8 cellular contexts compared by ENCODE assay signal in the genomic region with DNA sequence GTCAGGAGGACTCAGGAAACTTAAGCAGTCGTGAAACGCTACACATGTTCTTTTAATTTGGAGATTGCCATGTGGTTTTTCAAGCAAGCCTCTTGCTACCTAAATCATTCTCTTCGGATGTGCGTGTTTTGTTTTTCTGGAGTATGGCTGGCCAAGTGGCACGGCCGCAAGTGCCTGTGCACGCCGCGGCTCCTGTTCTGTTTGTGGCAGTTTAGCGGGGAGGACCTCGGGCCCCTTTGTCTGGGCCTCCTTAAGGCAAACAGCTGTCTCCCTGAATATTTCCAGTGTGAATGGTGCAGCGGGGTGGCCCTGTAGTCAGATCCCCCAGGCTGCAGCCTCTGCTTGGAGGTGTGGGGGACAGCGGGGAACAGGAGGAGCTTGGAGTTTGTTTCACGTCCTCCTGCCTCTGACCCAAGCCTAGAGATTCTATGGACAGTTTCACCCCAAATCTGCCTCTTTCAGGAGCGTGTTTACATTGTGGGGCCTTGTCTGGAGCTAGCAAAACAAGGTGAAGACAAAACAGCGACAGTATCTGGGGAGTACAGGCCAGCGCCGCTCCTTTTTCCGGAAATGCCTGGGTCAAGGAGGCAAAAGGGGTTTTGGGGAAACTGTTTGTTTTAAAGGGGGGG. TPM values are rescaled to one million over a fixed set of nuclear protein-coding genes. Genes with fewer than 3 reads are reported as not detected.
DNase-seq lines count a peak whose midpoint lies in the region; ATAC-seq, FAIRE-seq and TF ChIP-seq lines count a peak whose summit lies in the region.

No MANE protein-coding gene starts in this region.

- no peak for TF ChIP-seq RAD21 in IMR-90 (IDR thresholded peaks at IDR 0.05; ENCODE audit: low read length)

- H3K9me1 ChIP-seq in IMR-90 (ENCODE audit: insufficient read depth, low read length) = 0 out of 2 replicates have a peak, but pooled peaks cover 3% of the 10 kb centered on the region
- no peaks in the 10 kb centered on the region for H3K9me1 ChIP-seq in keratinocyte (ENCODE audit: control insufficient read depth, extremely low read depth, insufficient read depth, low read length)

- H2BK120ac ChIP-seq in IMR-90 (ENCODE audit: low read depth, low read length) = peak overlapping the region; percentile 21; the same call in 1 of the 2 replicates

- H3K9me3 ChIP-seq in IMR-90 (ENCODE audit: control insufficient read depth, insufficient read depth, low read length) (no peaks in the 10 kb centered on the region), ascending aorta (no peaks in the 10 kb centered on the region), keratinocyte (ENCODE audit: control insufficient read depth, low read depth, low read length) (no peaks in the 10 kb centered on the region), thoracic aorta (no peaks in the 10 kb centered on the region)

- peak overlapping the region; percentile 30 for H3K18ac ChIP-seq in IMR-90 (ENCODE audit: low read depth, low read length)

- WGBS in IMR-90 (ENCODE audit: extremely low coverage in 2 of 2, insufficient read length in 1 of 2), 2 experiments = 0% methylated on average over 1 of the region's 19 CpGs; no CpG with 5 or more reads in 1 of the 2 experiments

- no TSS peak for BruUV-seq in IMR-90 (replicated peaks; lab: Mats Ljungman, UMichigan)

- peaks cover 18 to 49% of the 10 kb centered on the region in 2 experiments for H3K79me1 ChIP-seq in IMR-90 (ENCODE audit: low read depth in 1 of 2, low read length in 2 of 2)

- H3K4me2 ChIP-seq in IMR-90 (ENCODE audit: low read depth, low read length) (peak overlapping the region; percentile 86), keratinocyte (ENCODE audit: control insufficient read depth, extremely low read depth, insufficient read depth, low read depth, low read length) (peak overlapping the region; percentile 97)

- H4K5ac ChIP-seq in IMR-90 (ENCODE audit: low read depth, low read length) = peak overlapping the region; percentile 2

- H3K27ac ChIP-seq in C4-2B (peak overlapping the region; percentile 90), IMR-90 (ENCODE audit: insufficient read depth, low read length) (peak overlapping the region; percentile 71), ascending aorta (peak overlapping the region; percentile 81 to 82), keratinocyte (ENCODE audit: control insufficient read depth, insufficient read depth, low read length) (peak overlapping the region; percentile 93), thoracic aorta (peak overlapping the region; percentile 87 to 92)

- peak overlapping the region; percentile 64 for H3K4me3 ChIP-seq in IMR-90 (ENCODE audit: insufficient read depth, low read depth, low read length)
- peak overlapping the region; percentile 86 to 97 for H3K4me3 ChIP-seq in ascending aorta
- peak overlapping the region; percentile 65 to 91 (median 89) for H3K4me3 ChIP-seq in keratinocyte (ENCODE audit: control insufficient read depth in 2 of 3, extremely low read depth in 1 of 3, insufficient read depth in 2 of 3, low read depth in 1 of 3, low read length in 3 of 3)
- H3K4me3 ChIP-seq in thoracic aorta = peak overlapping the region; percentile 93

- H3K79me2 ChIP-seq in keratinocyte (ENCODE audit: control insufficient read depth, insufficient read depth, low read length) = peaks cover 52% of the 10 kb centered on the region

- peak; percentile 10 for ATAC-seq in IMR-90 (ENCODE audit: low read depth)
- no peak for ATAC-seq in thoracic aorta (ENCODE audit: insufficient number of reproducible peaks, low FRiP score, low read depth)
- ATAC-seq in GM18511 (IDR thresholded peaks at IDR 0.05; ENCODE audit: unreplicated experiment) = no peak
- ATAC-seq in GM19023 (IDR thresholded peaks at IDR 0.05; ENCODE audit: unreplicated experiment) = no peak

- dilution Hi-C loops in IMR-90 (cut with HindIII; ENCODE audit: low sequenced_read_pairs, unreplicated experiment) (no loop called here), keratinocyte (cut with MboI; ENCODE audit: extremely low pct_ligation_motif_present, low sequenced_read_pairs) (no loop called here)

- H2BK5ac ChIP-seq in IMR-90 (ENCODE audit: low read depth, low read length, poor library complexity, severe bottlenecking) = no peak overlapping the region

- POLR2A ChIA-PET in IMR-90 (lab: Charles Lee; ENCODE audit: unreplicated experiment) = no interaction called here

- peak overlapping the region; percentile 57 for H3K23ac ChIP-seq in IMR-90 (ENCODE audit: low read depth, low read length)

- intact Hi-C loops in IMR-90 (cut with micrococcal nuclease) = loop anchor here (1.0 to 5.0 kb wide), 3 partner anchors 41 to 134 kb away; no protein-coding TSS in a partner anchor
- intact Hi-C loops in ascending aorta (cut with DNase I) = loop anchor here (2.0 to 5.0 kb wide), 4 partner anchors 27 to 101 kb away; a partner anchor contains a TSS

- peak overlapping the region; percentile 23 for H2BK20ac ChIP-seq in IMR-90 (ENCODE audit: low read depth, low read length)

- peak overlapping the region; percentile 51; the same call in 1 of the 2 replicates for H2AK5ac ChIP-seq in IMR-90 (ENCODE audit: low read depth, low read length)

- H3K4me1 ChIP-seq in IMR-90 (ENCODE audit: control insufficient read depth, insufficient read depth, low read length) (peaks cover 13% of the 10 kb centered on the region), ascending aorta (peaks cover 21 to 33% of the 10 kb centered on the region in 2 donors), keratinocyte (ENCODE audit: control insufficient read depth, extremely low read depth, insufficient read depth, low read length) (peaks cover 25% of the 10 kb centered on the region), thoracic aorta (ENCODE audit: control insufficient read depth in 1 of 2, low read depth in 2 of 2) (peaks cover 21 to 43% of the 10 kb centered on the region in 2 donors)

- H2AK9ac ChIP-seq in IMR-90 (replicated peaks; ENCODE audit: low read depth, low read length, poor library complexity) = peak overlapping the region; percentile 88

- in situ Hi-C loops in IMR-90 (cut with MboI; ENCODE audit: low sequenced_read_pairs) = no loop called here

- FAIRE-seq in keratinocyte (lab: Jason Lieb, UNC) (peak; percentile 9), H54 (lab: Jason Lieb, UNC) (no peak)

- H3K4ac ChIP-seq in IMR-90 (ENCODE audit: low read depth, low read length) = peak overlapping the region; percentile 69

- peak overlapping the region; percentile 48 for H4K91ac ChIP-seq in IMR-90 (ENCODE audit: insufficient read depth, low read depth, low read length)

- H3K27me3 ChIP-seq in IMR-90 (ENCODE audit: control insufficient read depth, insufficient read depth, low read length) (no peaks in the 10 kb centered on the region), ascending aorta (no peaks in the 10 kb centered on the region), keratinocyte (ENCODE audit: control insufficient read depth, extremely low read depth, insufficient read depth, low read length) (no peaks in the 10 kb centered on the region), thoracic aorta (replicated peaks; ENCODE audit: insufficient read depth) (no peaks in the 10 kb centered on the region)

- no peaks in the 10 kb centered on the region for H3K36me3 ChIP-seq in IMR-90 (ENCODE audit: control insufficient read depth, insufficient read depth, low read length)
- H3K36me3 ChIP-seq in ascending aorta = no peaks in the 10 kb centered on the region
- no peaks in the 10 kb centered on the region for H3K36me3 ChIP-seq in keratinocyte (ENCODE audit: control insufficient read depth in 2 of 2, extremely low read depth in 1 of 2, insufficient read depth in 2 of 2, low read length in 2 of 2)
- H3K36me3 ChIP-seq in thoracic aorta = no peaks in the 10 kb centered on the region

- peak overlapping the region; percentile 27 for H3K56ac ChIP-seq in IMR-90 (ENCODE audit: extremely low read depth, insufficient read depth, low read length)

- TF ChIP-seq POLR2A in IMR-90 (IDR thresholded peaks at IDR 0.05; ENCODE audit: low read depth, low read length) = no peak
- no peak for TF ChIP-seq POLR2A in H54 (IDR thresholded peaks at IDR 0.05; ENCODE audit: low read depth, low read length)

- no peak for TF ChIP-seq CTCF in C4-2B (conservative IDR thresholded peaks at IDR 0.05)
- no peak for TF ChIP-seq CTCF in IMR-90 (conservative IDR thresholded peaks at IDR 0.05; ENCODE audit: low read depth, low read length)
- no peak for TF ChIP-seq CTCF in ascending aorta (IDR thresholded peaks at IDR 0.05)
- TF ChIP-seq CTCF in keratinocyte (optimal IDR thresholded peaks at IDR 0.05 in 1 of 3, IDR thresholded peaks at IDR 0.05 in 1 of 3, conservative IDR thresholded peaks at IDR 0.05 in 1 of 3; ENCODE audit: extremely low read depth in 1 of 3, insufficient read depth in 2 of 3, low read length in 3 of 3) = no peak
- no peak for TF ChIP-seq CTCF in thoracic aorta (IDR thresholded peaks at IDR 0.05)

- H3K14ac ChIP-seq in IMR-90 (replicated peaks; ENCODE audit: low read depth, low read length) = peak overlapping the region; percentile 32

- H3K9ac ChIP-seq in IMR-90 (ENCODE audit: low read depth, low read length) (peak overlapping the region; percentile 54), keratinocyte (ENCODE audit: control insufficient read depth, extremely low read depth, insufficient read depth, low read length) (peak overlapping the region; percentile 86)

- peak overlapping the region; percentile 46 to 59 for H4K8ac ChIP-seq in IMR-90 (ENCODE audit: low read depth in 2 of 2, low read length in 2 of 2)

- peak overlapping the region; percentile 1; the same call in 1 of the 3 replicates for H2BK15ac ChIP-seq in IMR-90 (ENCODE audit: low read depth, low read length)

- CTCF ChIA-PET in IMR-90 (lab: Yijun Ruan, JAX) = interaction anchor here (0.8 kb wide), 1 partner anchor 60 kb away, joined by 3 read pairs; no protein-coding TSS in a partner anchor

- H2AFZ ChIP-seq in IMR-90 (replicated peaks; ENCODE audit: low read length, poor library complexity) (peak overlapping the region; percentile 56), keratinocyte (ENCODE audit: control insufficient read depth, low read length) (peak overlapping the region; percentile 51)

- H4K20me1 ChIP-seq in IMR-90 (ENCODE audit: insufficient read depth, low read length) = peaks cover 30% of the 10 kb centered on the region
- H4K20me1 ChIP-seq in keratinocyte (ENCODE audit: control insufficient read depth, extremely low read depth, insufficient read depth, low read length) = no peaks in the 10 kb centered on the region

- DNase-seq in IMR-90 (peak; percentile 30), ascending aorta (ENCODE audit: low spot score in 2 of 2) (no peak), keratinocyte (ENCODE audit: low read depth, low spot score) (no peak), thoracic aorta (ENCODE audit: low spot score) (no peak), H54 (ENCODE audit: insufficient read length, low spot score) (no peak)

RNA-seq across cellular contexts. Expression of a gene that starts 1.3 kb away (rescaled TPM):
- total RNA-seq in IMR-90 (2012; rRNA removed) (10.4 and 11.1 TPM in 2 replicates), ascending aorta (130 TPM), thoracic aorta (10 to 100 TPM; 67.2 to 99.1 TPM)
- polyA plus RNA-seq in IMR-90 (2012; rRNA removed) (15.0 and 19.0 TPM in 2 replicates), keratinocyte (6.6 to 8.6 TPM (median 8.0 TPM) in 3 replicates)
- 12.0 and 21.8 TPM in 2 replicates for polyA plus RNA-seq in IMR-90 (2012; cell fraction: cytosol; rRNA removed)
- 13.9 and 32.5 TPM in 2 replicates for polyA plus RNA-seq in IMR-90 (2012; cell fraction: nucleus; rRNA removed; ENCODE audit: low replicate concordance)
- 13.1 TPM for polyA plus RNA-seq in keratinocyte (2011; ENCODE audit: low read depth)
- 2.2 and 7.4 TPM in 2 replicates for polyA plus RNA-seq in keratinocyte (2011; cell fraction: cytosol; rRNA removed)
- 15.3 and 24.0 TPM in 2 replicates for polyA plus RNA-seq in keratinocyte (2011; cell fraction: nucleus; rRNA removed)
- 11.8 and 23.0 TPM in 2 replicates for polyA plus RNA-seq in keratinocyte (2012; ENCODE audit: low replicate concordance)
- polyA minus RNA-seq in keratinocyte = 16.9 to 44.7 TPM (median 20.8 TPM) in 3 replicates
- polyA minus RNA-seq in keratinocyte (2011; cell fraction: cytosol; rRNA and poly(A)+ RNA removed) = 23.6 TPM
- 41.5 and 46.4 TPM in 2 replicates for polyA minus RNA-seq in keratinocyte (2011; cell fraction: nucleus; rRNA and poly(A)+ RNA removed)

RNA-seq across cellular contexts. Expression of a gene that starts 41.9 kb away (rescaled TPM):
- 41.1 and 42.5 TPM in 2 replicates for total RNA-seq in IMR-90 (2012; rRNA removed)
- polyA plus RNA-seq in IMR-90 (2012; rRNA removed) = 135 and 171 TPM in 2 replicates
- 83.7 and 163 TPM in 2 replicates for polyA plus RNA-seq in IMR-90 (2012; cell fraction: cytosol; rRNA removed)
- polyA plus RNA-seq in IMR-90 (2012; cell fraction: nucleus; rRNA removed; ENCODE audit: low replicate concordance) = 86.3 and 141 TPM in 2 replicates
- total RNA-seq in ascending aorta = 123 TPM
- 28.4 to 32.8 TPM (median 32.2 TPM) in 3 replicates for polyA plus RNA-seq in keratinocyte
- polyA plus RNA-seq in keratinocyte (2011; ENCODE audit: low read depth) = 16.8 TPM
- polyA plus RNA-seq in keratinocyte (2011; cell fraction: cytosol; rRNA removed) = 32.0 and 57.2 TPM in 2 replicates
- 41.0 and 60.0 TPM in 2 replicates for polyA plus RNA-seq in keratinocyte (2011; cell fraction: nucleus; rRNA removed)
- polyA plus RNA-seq in keratinocyte (2012; ENCODE audit: low replicate concordance) = 20.5 and 46.5 TPM in 2 replicates
- 33.7 to 96.8 TPM (median 35.7 TPM) in 3 replicates for polyA minus RNA-seq in keratinocyte
- polyA minus RNA-seq in keratinocyte (2011; cell fraction: cytosol; rRNA and poly(A)+ RNA removed) = 64.5 TPM
- 39.7 and 43.0 TPM in 2 replicates for polyA minus RNA-seq in keratinocyte (2011; cell fraction: nucleus; rRNA and poly(A)+ RNA removed)
- total RNA-seq in thoracic aorta = 10 to 100 TPM; 37.9 to 63.0 TPM
